Comparison of ENCODE assay signal across 17 cellular contexts in the genomic region with DNA sequence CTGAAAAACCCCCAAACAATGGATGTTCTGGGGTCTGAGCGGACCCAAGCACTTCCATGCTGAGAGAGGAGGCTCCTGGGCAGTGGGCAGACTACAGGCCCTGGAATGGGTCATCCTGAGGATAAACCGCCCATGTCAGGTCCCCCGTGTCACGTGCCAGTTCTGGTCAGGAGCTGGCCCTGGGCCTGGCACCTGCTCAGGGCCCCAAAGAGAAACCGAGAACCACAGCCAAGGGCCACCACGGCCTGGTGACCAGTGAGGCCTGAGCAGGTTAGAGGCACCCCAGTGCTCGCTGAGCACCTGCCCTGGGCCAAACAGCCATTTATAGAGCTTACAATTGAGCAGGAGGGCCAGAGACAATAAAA.
"Had no signal": no experiment of that assay in that cellular context is flagged by ENCODE, and none has a peak within 500 bp of the region (broad histone marks: within the 10 kb centered on the region; RNA-seq: fewer than 3 reads in every experiment).

No MANE protein-coding gene starts in this region.

- H3K27ac Mint-ChIP-seq: activated CD4-positive, alpha-beta memory T cell treated with anti-CD3 and anti-CD28 coated beads for 36 hours; activated CD4-positive, alpha-beta T cell treated with anti-CD3 and anti-CD28 coated beads for 36 hours; activated CD8-positive, alpha-beta memory T cell treated with anti-CD3 and anti-CD28 coated beads, Interleukin-2, amount 10 ng/mL, durations not matched to agents 7 days and 5 days; activated naive CD8-positive, alpha-beta T cell; endodermal cell; progenitor cell of endocrine pancreas; type B pancreatic cell had no signal

- H3K27ac ChIP-seq: ascending aorta, suprapubic skin, VCaP had no signal

- H3K27me3 ChIP-seq: ascending aorta, breast epithelium, suprapubic skin had no signal

- H3K4me3 Mint-ChIP-seq: activated CD4-positive, alpha-beta memory T cell treated with anti-CD3 and anti-CD28 coated beads for 36 hours; activated CD4-positive, alpha-beta T cell treated with anti-CD3 and anti-CD28 coated beads for 36 hours; activated CD8-positive, alpha-beta memory T cell treated with anti-CD3 and anti-CD28 coated beads, Interleukin-2, amount 10 ng/mL, durations not matched to agents 7 days and 5 days; activated naive CD8-positive, alpha-beta T cell; endodermal cell; nephron progenitor cell; type B pancreatic cell had no signal

- H3K4me1 Mint-ChIP-seq: nephron progenitor cell had no signal

- H3K9me3 ChIP-seq: ascending aorta, breast epithelium, SK-N-SH, suprapubic skin had no signal

- H3K4me3 ChIP-seq: ascending aorta, breast epithelium, suprapubic skin had no signal

- H3K4me1 ChIP-seq: ascending aorta, suprapubic skin had no signal

- DNase-seq: activated CD8-positive, alpha-beta memory T cell treated with anti-CD3 and anti-CD28 coated beads, Interleukin-2, amount 10 ng/mL, durations not matched to agents 7 days and 5 days; activated effector memory CD4-positive, alpha-beta T cell treated with Interleukin-2 at 50 U/mL for 16 hours; activated T-cell treated with anti-CD3 and anti-CD28 coated beads, Interleukin-2, amount 50 U/mL, for 1 hour; endodermal cell; nephron progenitor cell; occipital lobe; stimulated activated CD4-positive, alpha-beta T cell treated with anti-CD3 and anti-CD28 coated beads, Interleukin-2, amount 100 ng/mL, for 48 hours had no signal

- H3K9me3 Mint-ChIP-seq: activated CD4-positive, alpha-beta memory T cell treated with anti-CD3 and anti-CD28 coated beads for 36 hours; endodermal cell; nephron progenitor cell; type B pancreatic cell had no signal
